In genomic region chr1:15847100-15847892, GRCh38 we compare ENCODE assay signal across 1 cellular context.
TF ChIP-seq lines count a peak whose summit lies in the region.

Gene SPEN (plus strand): TSS chr1:15847707. CDS start chr1:15848068, 361 bp downstream.

TF ChIP-seq in K562, 482 proteins besides CTCF, POLR2A, EP300 and RAD21 (continued from another document):
- TF ChIP-seq, protein P1, sequence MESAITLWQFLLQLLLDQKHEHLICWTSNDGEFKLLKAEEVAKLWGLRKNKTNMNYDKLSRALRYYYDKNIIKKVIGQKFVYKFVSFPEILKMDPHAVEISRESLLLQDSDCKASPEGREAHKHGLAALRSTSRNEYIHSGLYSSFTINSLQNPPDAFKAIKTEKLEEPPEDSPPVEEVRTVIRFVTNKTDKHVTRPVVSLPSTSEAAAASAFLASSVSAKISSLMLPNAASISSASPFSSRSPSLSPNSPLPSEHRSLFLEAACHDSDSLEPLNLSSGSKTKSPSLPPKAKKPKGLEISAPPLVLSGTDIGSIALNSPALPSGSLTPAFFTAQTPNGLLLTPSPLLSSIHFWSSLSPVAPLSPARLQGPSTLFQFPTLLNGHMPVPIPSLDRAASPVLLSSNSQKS (CRISPR knock-in tag; IDR thresholded peaks at IDR 0.05): no peak
- TF ChIP-seq ETV5 (CRISPR knock-in tag; IDR thresholded peaks at IDR 0.05; ENCODE audit: low read depth): peak; percentile 85
- TF ChIP-seq, protein P2, sequence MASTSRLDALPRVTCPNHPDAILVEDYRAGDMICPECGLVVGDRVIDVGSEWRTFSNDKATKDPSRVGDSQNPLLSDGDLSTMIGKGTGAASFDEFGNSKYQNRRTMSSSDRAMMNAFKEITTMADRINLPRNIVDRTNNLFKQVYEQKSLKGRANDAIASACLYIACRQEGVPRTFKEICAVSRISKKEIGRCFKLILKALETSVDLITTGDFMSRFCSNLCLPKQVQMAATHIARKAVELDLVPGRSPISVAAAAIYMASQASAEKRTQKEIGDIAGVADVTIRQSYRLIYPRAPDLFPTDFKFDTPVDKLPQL (IDR thresholded peaks at IDR 0.05; ENCODE audit: extremely low read depth, insufficient read length): no peak
- no peak for TF ChIP-seq ZNF311 (CRISPR knock-in tag; IDR thresholded peaks at IDR 0.05)
- TF ChIP-seq, protein P3, sequence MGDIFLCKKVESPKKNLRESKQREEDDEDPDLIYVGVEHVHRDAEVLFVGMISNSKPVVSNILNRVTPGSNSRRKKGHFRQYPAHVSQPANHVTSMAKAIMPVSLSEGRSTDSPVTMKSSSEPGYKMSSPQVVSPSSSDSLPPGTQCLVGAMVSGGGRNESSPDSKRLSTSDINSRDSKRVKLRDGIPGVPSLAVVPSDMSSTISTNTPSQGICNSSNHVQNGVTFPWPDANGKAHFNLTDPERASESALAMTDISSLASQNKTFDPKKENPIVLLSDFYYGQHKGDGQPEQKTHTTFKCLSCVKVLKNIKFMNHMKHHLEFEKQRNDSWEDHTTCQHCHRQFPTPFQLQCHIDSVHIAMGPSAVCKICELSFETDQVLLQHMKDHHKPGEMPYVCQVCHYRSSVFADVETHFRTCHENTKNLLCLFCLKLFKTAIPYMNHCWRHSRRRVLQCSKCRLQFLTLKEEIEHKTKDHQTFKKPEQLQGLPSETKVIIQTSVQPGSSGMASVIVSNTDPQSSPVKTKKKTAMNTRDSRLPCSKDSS (IDR thresholded peaks at IDR 0.05; ENCODE audit: low read depth, partially characterized antibody): no peak
- TF ChIP-seq E4F1 (CRISPR knock-in tag; IDR thresholded peaks at IDR 0.05; ENCODE audit: borderline replicate concordance): no peak
- TF ChIP-seq NKRF (IDR thresholded peaks at IDR 0.05; ENCODE audit: borderline replicate concordance): peak; percentile 22; the same call in 1 of the 2 replicates
- TF ChIP-seq HDAC6 (IDR thresholded peaks at IDR 0.05; ENCODE audit: low read depth, low read length): no peak
- TF ChIP-seq GTF2E2 (tag; IDR thresholded peaks at IDR 0.05): peak; percentile 82; the same call in 1 of the 2 replicates
- TF ChIP-seq SIN3A (IDR thresholded peaks at IDR 0.05; ENCODE audit: borderline replicate concordance in 2 of 2, control insufficient read depth in 1 of 2, low read depth in 2 of 2, low read length in 2 of 2): 0 out of 4 replicates have a peak, but pooled peaks of 1 of the 2 experiments have one; percentile 20
- TF ChIP-seq MAFF (IDR thresholded peaks at IDR 0.05; ENCODE audit: low read length): no peak
- TF ChIP-seq MBD2 (IDR thresholded peaks at IDR 0.05; ENCODE audit: borderline replicate concordance, low read depth): no peak
- TF ChIP-seq MTA2 (IDR thresholded peaks at IDR 0.05; ENCODE audit: low read depth): no peak
- peak; percentile 80 for TF ChIP-seq GABPB1 (CRISPR knock-in tag; IDR thresholded peaks at IDR 0.05)
- TF ChIP-seq CXXC5 (CRISPR knock-in tag; IDR thresholded peaks at IDR 0.05): peak; percentile 96
- TF ChIP-seq, protein P4, sequence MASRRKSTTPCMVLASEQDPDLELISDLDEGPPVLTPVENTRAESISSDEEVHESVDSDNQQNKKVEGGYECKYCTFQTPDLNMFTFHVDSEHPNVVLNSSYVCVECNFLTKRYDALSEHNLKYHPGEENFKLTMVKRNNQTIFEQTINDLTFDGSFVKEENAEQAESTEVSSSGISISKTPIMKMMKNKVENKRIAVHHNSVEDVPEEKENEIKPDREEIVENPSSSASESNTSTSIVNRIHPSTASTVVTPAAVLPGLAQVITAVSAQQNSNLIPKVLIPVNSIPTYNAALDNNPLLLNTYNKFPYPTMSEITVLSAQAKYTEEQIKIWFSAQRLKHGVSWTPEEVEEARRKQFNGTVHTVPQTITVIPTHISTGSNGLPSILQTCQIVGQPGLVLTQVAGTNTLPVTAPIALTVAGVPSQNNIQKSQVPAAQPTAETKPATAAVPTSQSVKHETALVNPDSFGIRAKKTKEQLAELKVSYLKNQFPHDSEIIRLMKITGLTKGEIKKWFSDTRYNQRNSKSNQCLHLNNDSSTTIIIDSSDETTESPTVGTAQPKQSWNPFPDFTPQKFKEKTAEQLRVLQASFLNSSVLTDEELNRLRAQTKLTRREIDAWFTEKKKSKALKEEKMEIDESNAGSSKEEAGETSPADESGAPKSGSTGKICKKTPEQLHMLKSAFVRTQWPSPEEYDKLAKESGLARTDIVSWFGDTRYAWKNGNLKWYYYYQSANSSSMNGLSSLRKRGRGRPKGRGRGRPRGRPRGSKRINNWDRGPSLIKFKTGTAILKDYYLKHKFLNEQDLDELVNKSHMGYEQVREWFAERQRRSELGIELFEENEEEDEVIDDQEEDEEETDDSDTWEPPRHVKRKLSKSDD (conservative IDR thresholded peaks at IDR 0.05; ENCODE audit: low read length): 0 out of 2 replicates have a peak, but pooled peaks have one; percentile 27
- TF ChIP-seq HSF4 (CRISPR knock-in tag; IDR thresholded peaks at IDR 0.05; ENCODE audit: borderline replicate concordance): no peak
- peak; percentile 38 for TF ChIP-seq HCFC1 (IDR thresholded peaks at IDR 0.05; ENCODE audit: low read depth, low read length)
- peak; percentile 91 for TF ChIP-seq ZNF395 (CRISPR knock-in tag; IDR thresholded peaks at IDR 0.05)
- TF ChIP-seq THAP12 (CRISPR knock-in tag; IDR thresholded peaks at IDR 0.05): peak; percentile 93
- TF ChIP-seq DIDO1 (tag; IDR thresholded peaks at IDR 0.05; ENCODE audit: low read depth): no peak
- TF ChIP-seq MED1 (CRISPR knock-in tag; IDR thresholded peaks at IDR 0.05; ENCODE audit: borderline replicate concordance): no peak
- TF ChIP-seq KLF16 (IDR thresholded peaks at IDR 0.05): no peak
- no peak for TF ChIP-seq CBX2 (IDR thresholded peaks at IDR 0.05; ENCODE audit: insufficient read depth, low read length, poor library complexity, severe bottlenecking)
- TF ChIP-seq IRF1 (CRISPR knock-in tag; IDR thresholded peaks at IDR 0.05; ENCODE audit: borderline replicate concordance): no peak
- TF ChIP-seq ARID2 (IDR thresholded peaks at IDR 0.05): no peak
- TF ChIP-seq SMARCA5 (IDR thresholded peaks at IDR 0.05): no peak
- TF ChIP-seq ERF (CRISPR knock-in tag; IDR thresholded peaks at IDR 0.05): peak; percentile 90
- TF ChIP-seq SMC3 (conservative IDR thresholded peaks at IDR 0.05; ENCODE audit: insufficient read depth, low read depth, low read length): 0 out of 2 replicates have a peak, but pooled peaks have one; percentile 22
- TF ChIP-seq STAG1 (CRISPR knock-in tag; IDR thresholded peaks at IDR 0.05; ENCODE audit: borderline replicate concordance): no peak
- no peak for TF ChIP-seq NR2C1 (IDR thresholded peaks at IDR 0.05)
- TF ChIP-seq NR2C1 (tag; IDR thresholded peaks at IDR 0.05): no peak
- TF ChIP-seq ZNF324 (CRISPR knock-in tag; IDR thresholded peaks at IDR 0.05): no peak
- no peak for TF ChIP-seq PTTG1 (tag; IDR thresholded peaks at IDR 0.05; ENCODE audit: low read depth)
- no peak for TF ChIP-seq HMG20B (CRISPR knock-in tag; IDR thresholded peaks at IDR 0.05)
- no peak for TF ChIP-seq SIRT6 (IDR thresholded peaks at IDR 0.05; ENCODE audit: low read depth, low read length)
- TF ChIP-seq CHD1 (IDR thresholded peaks at IDR 0.05; ENCODE audit: low read length): peak; percentile 69
- TF ChIP-seq HOMEZ (CRISPR knock-in tag; IDR thresholded peaks at IDR 0.05): 0 out of 2 replicates have a peak, but pooled peaks have one; percentile 67
- TF ChIP-seq HOXB6 (CRISPR knock-in tag; IDR thresholded peaks at IDR 0.05; ENCODE audit: borderline replicate concordance): no peak
- no peak for TF ChIP-seq COPS2 (conservative IDR thresholded peaks at IDR 0.05)
- no peak for TF ChIP-seq ZFP36 (IDR thresholded peaks at IDR 0.05; ENCODE audit: low read depth, low read length, partially characterized antibody)
- no peak for TF ChIP-seq ZNF174 (CRISPR knock-in tag; IDR thresholded peaks at IDR 0.05)
- TF ChIP-seq SIX5 (IDR thresholded peaks at IDR 0.05; ENCODE audit: borderline replicate concordance in 1 of 2, insufficient read depth in 1 of 2, low read depth in 1 of 2, low read length in 2 of 2): no peak
- 0 out of 2 replicates have a peak, but pooled peaks have one; percentile 45 for TF ChIP-seq NR1H2 (CRISPR knock-in tag; IDR thresholded peaks at IDR 0.05)
- TF ChIP-seq GTF2A2 (tag; IDR thresholded peaks at IDR 0.05): no peak
- no peak for TF ChIP-seq KLF10 (CRISPR knock-in tag; IDR thresholded peaks at IDR 0.05)
- TF ChIP-seq KLF6 (CRISPR knock-in tag; IDR thresholded peaks at IDR 0.05; ENCODE audit: borderline replicate concordance): no peak
TF ChIP-seq in K562: peak in this region for 176.
